Comparison of ENCODE assay signal across 13 cellular contexts in the genomic region with DNA sequence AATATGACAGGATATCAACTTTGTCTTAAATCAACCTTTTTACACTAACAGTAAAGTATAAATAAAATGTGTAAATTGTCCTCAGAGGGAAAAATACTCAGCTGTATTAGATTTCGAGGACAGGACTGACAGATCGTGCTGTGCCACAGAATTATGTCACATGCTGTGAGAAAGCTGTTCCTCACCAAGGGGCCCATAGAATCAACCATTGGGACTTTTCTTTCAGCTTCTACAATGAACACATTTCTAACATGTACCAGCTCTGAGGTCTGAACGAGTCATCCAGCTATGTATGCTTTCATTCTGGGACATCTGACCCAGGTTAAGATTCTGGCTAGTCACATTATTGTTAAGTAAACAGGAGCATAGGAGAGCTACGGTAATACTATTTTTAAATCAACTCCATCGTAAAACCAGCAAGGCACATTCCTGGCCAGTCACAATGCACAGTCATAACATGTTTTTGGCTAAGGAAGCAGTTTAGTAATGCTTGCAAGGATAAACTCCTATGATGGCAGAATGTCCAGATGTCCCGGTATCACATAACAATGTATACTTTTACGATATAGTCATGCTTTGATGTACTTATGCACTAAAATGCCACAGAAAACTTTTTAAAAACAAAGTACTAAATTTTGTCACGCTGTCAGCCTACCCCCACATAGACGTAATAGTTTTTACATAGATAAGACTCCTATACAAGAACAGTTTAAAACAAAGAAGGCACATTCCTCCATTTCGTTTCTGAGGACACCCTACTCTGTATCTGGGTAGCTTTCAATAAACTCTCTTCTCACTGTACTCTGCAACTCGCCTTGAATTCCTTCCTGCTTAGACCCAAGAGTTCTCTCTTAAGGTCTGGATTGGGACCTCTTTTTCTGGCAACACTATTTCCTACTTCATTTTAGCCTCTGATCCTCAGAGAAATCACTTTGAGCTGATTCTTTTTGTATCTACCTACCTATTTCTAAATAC. TPM values are rescaled to one million over a fixed set of nuclear protein-coding genes. Genes with fewer than 3 reads are reported as not detected.
DNase-seq lines count a peak whose midpoint lies in the region; ATAC-seq and TF ChIP-seq lines count a peak whose summit lies in the region.
"Had no signal": no experiment of that assay in that cellular context is flagged by ENCODE, and none has a peak within 500 bp of the region (broad histone marks: within the 10 kb centered on the region; RNA-seq: fewer than 3 reads in every experiment).

No MANE protein-coding gene starts in this region.

- in situ Hi-C loops in astrocyte of the cerebellum (cut with HindIII; ENCODE audit: low sequenced_read_pairs): loop anchor here (5.0 kb wide), 1 partner anchor 35 kb away; no protein-coding TSS in a partner anchor

- H3K4me1 ChIP-seq in stomach smooth muscle (ENCODE audit: control insufficient read depth, insufficient read depth, low read length): no peaks in the 10 kb centered on the region

- peak; percentile 91 for DNase-seq in H4 (ENCODE audit: low spot score)
- peak; percentile 69 for DNase-seq in astrocyte of the cerebellum (ENCODE audit: low read depth)
- peak; percentile 94 for DNase-seq in iris pigment epithelial cell (ENCODE audit: low read depth)
- DNase-seq in amniotic stem cell (lab: John Stamatoyannopoulos, UW): no peak
- no peak for DNase-seq in stimulated activated CD4-positive, alpha-beta T cell treated with anti-CD3 and anti-CD28 coated beads, Interleukin-2, amount 100 ng/mL, for 24 hours
- DNase-seq in NCI-H146 treated with DMSO at 0.1 percent for 48 hours (lab: John Stamatoyannopoulos, UW; ENCODE audit: unreplicated experiment): no peak
- DNase-seq: activated T-cell treated with anti-CD3 and anti-CD28 coated beads, Interleukin-2, amount 50 U/mL, for 24 hours; KBM-7; NCI-H2171; PC-9; stimulated activated naive CD4-positive, alpha-beta T cell treated with Interleukin-2 at 50 U/mL for 16 hours had no signal

- H3K36me3 ChIP-seq in stomach smooth muscle (ENCODE audit: control insufficient read depth in 2 of 2, insufficient read depth in 2 of 2, low read length in 2 of 2): no peaks in the 10 kb centered on the region

- no peak overlapping the region for H3K27ac ChIP-seq in stomach smooth muscle (ENCODE audit: low read length)
- H3K27ac ChIP-seq: PC-9 had no signal

- no peak for ATAC-seq in GM21723 (IDR thresholded peaks at IDR 0.05; ENCODE audit: unreplicated experiment)

- no peak overlapping the region for H3K9ac ChIP-seq in stomach smooth muscle (ENCODE audit: low read length in 2 of 2)

- no peak overlapping the region for H3K4me3 ChIP-seq in astrocyte of the cerebellum (ENCODE audit: low read depth, low read length)
- peak overlapping the region; percentile 4 to 5 for H3K4me3 ChIP-seq in stomach smooth muscle (ENCODE audit: low read length in 2 of 2)
- H3K4me3 ChIP-seq: PC-9 had no signal

- H3K27me3 ChIP-seq in stomach smooth muscle (ENCODE audit: control insufficient read depth in 1 of 2, insufficient read depth in 2 of 2, low read length in 2 of 2): no peaks in the 10 kb centered on the region

- no peaks in the 10 kb centered on the region for H3K9me3 ChIP-seq in stomach smooth muscle (ENCODE audit: control insufficient read depth in 2 of 2, low read length in 2 of 2)

- no peak for TF ChIP-seq CTCF in astrocyte of the cerebellum (IDR thresholded peaks at IDR 0.05; ENCODE audit: low read depth, low read length, missing control alignments)

RNA-seq across cellular contexts. Expression of a gene that starts 27.4 kb away (rescaled TPM):
- 5.5 and 9.3 TPM in 2 replicates for total RNA-seq in H4 (2014; rRNA removed; shearing (Covaris generic))

RNA-seq across cellular contexts. Expression of a gene that starts 27.5 kb away (rescaled TPM):
- 0.08 and 0.19 TPM in 2 replicates for total RNA-seq in H4 (2014; rRNA removed; shearing (Covaris generic))
- total RNA-seq: PC-9 had no signal

Comparison
In these comparisons a context has a peak if more than half of its experiments do, and no peak if none do; other contexts are left out.
1. DNase-seq: peak in H4 (single experiment), astrocyte of the cerebellum (single experiment) and iris pigment epithelial cell (single experiment); none in amniotic stem cell (single experiment), stimulated activated CD4-positive, alpha-beta T cell treated with anti-CD3 and anti-CD28 coated beads, Interleukin-2, amount 100 ng/mL, for 24 hours (0 of 2) and NCI-H146 treated with DMSO at 0.1 percent for 48 hours (single experiment).